In genomic region chrX:47180346-47180745, GRCh38 we compare ENCODE assay signal across 14 cellular contexts. TPM values are rescaled to one million over a fixed set of nuclear protein-coding genes. Genes with fewer than 3 reads are reported as not detected.
DNase-seq lines count a peak whose midpoint lies in the region; ATAC-seq and TF ChIP-seq lines count a peak whose summit lies in the region.
"Had no signal": no experiment of that assay in that cellular context is flagged by ENCODE, and none has a peak within 500 bp of the region (broad histone marks: within the 10 kb centered on the region; RNA-seq: fewer than 3 reads in every experiment).

No MANE protein-coding gene starts in this region.

- H3K27me3 ChIP-seq in spleen (replicated peaks in 1 of 7) (peaks cover 0 to 18% (median 0%) of the 10 kb centered on the region in 7 donors), foreskin keratinocyte (no peaks in the 10 kb centered on the region)

- no peak overlapping the region for H3K27ac Mint-ChIP-seq in natural killer cell treated with Interleukin-12 subunit alpha and Interleukin-12 subunit beta and Interleukin-15 and Interleukin-18, amount 100 ng/mL, for 72 hours
- no peak overlapping the region for H3K27ac Mint-ChIP-seq in natural killer cell
- H3K27ac Mint-ChIP-seq: CD8-positive, alpha-beta T cell had no signal

- TF ChIP-seq CTCF in natural killer cell (IDR thresholded peaks at IDR 0.05) (no peak), spleen (IDR thresholded peaks at IDR 0.05 in 8 of 11, conservative IDR thresholded peaks at IDR 0.05 in 3 of 11) (no peak), foreskin keratinocyte (conservative IDR thresholded peaks at IDR 0.05) (no peak)

- H3K4me1 Mint-ChIP-seq in natural killer cell treated with Interleukin-12 subunit alpha and Interleukin-12 subunit beta and Interleukin-15 and Interleukin-18, amount 100 ng/mL, for 72 hours (ENCODE audit: low read depth in 2 of 2): peaks cover 0 to 7% of the 10 kb centered on the region in 2 donors
- H3K4me1 Mint-ChIP-seq in natural killer cell: no peaks in the 10 kb centered on the region

- no peak for ATAC-seq in natural killer cell treated with Interleukin-12 subunit alpha and Interleukin-12 subunit beta and Interleukin-15 and Interleukin-18, amount 100 ng/mL, for 72 hours
- ATAC-seq in natural killer cell: no peak
- no peak for ATAC-seq in foreskin keratinocyte
- ATAC-seq: CD8-positive, alpha-beta T cell had no signal

- peaks cover 0 to 14% of the 10 kb centered on the region in 2 donors for H3K27me3 Mint-ChIP-seq in natural killer cell treated with Interleukin-12 subunit alpha and Interleukin-12 subunit beta and Interleukin-15 and Interleukin-18, amount 100 ng/mL, for 72 hours
- H3K27me3 Mint-ChIP-seq in natural killer cell (ENCODE audit: low read depth in 2 of 2): no peaks in the 10 kb centered on the region

- H3K36me3 Mint-ChIP-seq in natural killer cell treated with Interleukin-12 subunit alpha and Interleukin-12 subunit beta and Interleukin-15 and Interleukin-18, amount 100 ng/mL, for 72 hours: peaks cover 10% of the 10 kb centered on the region
- no peaks in the 10 kb centered on the region for H3K36me3 Mint-ChIP-seq in natural killer cell

- 85 to 97% (median 92%) methylated on average over 7 to 8 of the region's 8 CpGs for WGBS in spleen, 5 donors

- no peaks in the 10 kb centered on the region for H3K4me1 ChIP-seq in spleen
- no peaks in the 10 kb centered on the region for H3K4me1 ChIP-seq in foreskin keratinocyte
- H3K4me1 ChIP-seq: BLaER1 treated with 17β-estradiol and CSF1 and Interleukin-3, amounts not matched to agents 10 nM and 100 nM; HAP-1 had no signal

- no peak overlapping the region for H3K27ac ChIP-seq in spleen
- no peak overlapping the region for H3K27ac ChIP-seq in foreskin keratinocyte
- H3K27ac ChIP-seq: BLaER1 treated with 17β-estradiol and CSF1 and Interleukin-3, amounts not matched to agents 10 nM and 100 nM; GM23248 had no signal

- H3K4me3 ChIP-seq in spleen: no peak overlapping the region
- H3K4me3 ChIP-seq: BLaER1 treated with 17β-estradiol and CSF1 and Interleukin-3, amounts not matched to agents 10 nM and 100 nM; GM23248; HAP-1 had no signal

- H3K36me3 ChIP-seq in spleen: peaks cover 0 to 100% (median 77%) of the 10 kb centered on the region in 6 donors

- H3K4me3 Mint-ChIP-seq in natural killer cell treated with Interleukin-12 subunit alpha and Interleukin-12 subunit beta and Interleukin-15 and Interleukin-18, amount 100 ng/mL, for 72 hours: no peak overlapping the region
- H3K4me3 Mint-ChIP-seq in natural killer cell: no peak overlapping the region
- H3K4me3 Mint-ChIP-seq: CD8-positive, alpha-beta T cell had no signal

- no peaks in the 10 kb centered on the region for H3K9me3 Mint-ChIP-seq in natural killer cell treated with Interleukin-12 subunit alpha and Interleukin-12 subunit beta and Interleukin-15 and Interleukin-18, amount 100 ng/mL, for 72 hours
- H3K9me3 Mint-ChIP-seq in natural killer cell: no peaks in the 10 kb centered on the region
- H3K9me3 Mint-ChIP-seq: CD8-positive, alpha-beta T cell had no signal

- intact Hi-C loops in natural killer cell (cut with micrococcal nuclease): no loop called here
- intact Hi-C loops in spleen (cut with DNase I; ENCODE audit: low total_unique reads): no loop called here

- DNase-seq in natural killer cell treated with Interleukin-12 subunit alpha and Interleukin-12 subunit beta and Interleukin-15 and Interleukin-18, amount 100 ng/mL, for 72 hours (ENCODE audit: low spot score): peak; percentile 37
- DNase-seq in natural killer cell (no peak), islet precursor cell (peak; percentile 27), spleen (peak; percentile 59), foreskin keratinocyte (no peak), NCI-H510A (lab: John Stamatoyannopoulos, UW) (no peak), dermis blood vessel endothelial cell (no peak)
- DNase-seq: 8988T; Calu3; CD8-positive, alpha-beta T cell; DMS79 treated with DMSO at 0.1 percent for 48 hours; GM23248 had no signal

- no peak for TF ChIP-seq POLR2A in spleen (IDR thresholded peaks at IDR 0.05)

- H3K9me3 ChIP-seq in spleen: no peaks in the 10 kb centered on the region
- H3K9me3 ChIP-seq: BLaER1 treated with 17β-estradiol and CSF1 and Interleukin-3, amounts not matched to agents 10 nM and 100 nM; HAP-1 had no signal

RNA-seq across cellular contexts. Expression of gene UBA1, which starts 13.3 kb away (rescaled TPM):
- 100 to 1,000 TPM; 227 to 243 TPM for total RNA-seq in natural killer cell treated with Interleukin-12 subunit alpha and Interleukin-12 subunit beta and Interleukin-15 and Interleukin-18, amount 100 ng/mL, for 72 hours
- total RNA-seq in natural killer cell: 100 to 1,000 TPM; 118 to 168 (median 120) TPM
- 100 to 1,000 TPM; 172 to 207 (median 194) TPM for total RNA-seq in spleen
- polyA plus RNA-seq in spleen: 10 to 100 TPM; 57.7 to 92.8 (median 88.9) TPM
- total RNA-seq in foreskin keratinocyte: 178 and 181 TPM in 2 replicates
- polyA plus RNA-seq in foreskin keratinocyte: 161 and 163 TPM in 2 replicates
- 126 and 194 TPM in 2 replicates for total RNA-seq in dermis blood vessel endothelial cell

RNA-seq across cellular contexts. Expression of gene RBM10, which starts 35.3 kb away (rescaled TPM):
- total RNA-seq in natural killer cell treated with Interleukin-12 subunit alpha and Interleukin-12 subunit beta and Interleukin-15 and Interleukin-18, amount 100 ng/mL, for 72 hours: 10 to 100 TPM; 59.6 to 62.2 TPM
- total RNA-seq in natural killer cell (10 to 100 TPM; 37.5 to 43.7 (median 39.4) TPM), spleen (10 to 100 TPM; 24.5 to 38.4 (median 30.9) TPM), foreskin keratinocyte (47.4 and 51.4 TPM in 2 replicates), dermis blood vessel endothelial cell (57.2 and 83.3 TPM in 2 replicates)
- polyA plus RNA-seq in spleen (10 to 100 TPM; 21.6 to 34.7 (median 27.7) TPM), foreskin keratinocyte (31.8 and 34.3 TPM in 2 replicates)

RNA-seq across cellular contexts. Expression of gene NDUFB11, which starts 35.8 kb away (rescaled TPM):
- total RNA-seq in natural killer cell treated with Interleukin-12 subunit alpha and Interleukin-12 subunit beta and Interleukin-15 and Interleukin-18, amount 100 ng/mL, for 72 hours: 10 to 100 TPM; 50.8 to 75.4 TPM
- total RNA-seq in natural killer cell (10 to 100 TPM; 38.2 to 43.3 (median 42.3) TPM), spleen (10 to 100 TPM; 42.7 to 68.1 (median 51.8) TPM), foreskin keratinocyte (84.7 and 94.3 TPM in 2 replicates), dermis blood vessel endothelial cell (59.8 and 65.3 TPM in 2 replicates)
- polyA plus RNA-seq in spleen (10 to 100 TPM; 52.6 to 88.7 (median 77.5) TPM), foreskin keratinocyte (124 and 134 TPM in 2 replicates)

RNA-seq across cellular contexts. Expression of gene CDK16, which starts 38.1 kb away (rescaled TPM):
- 10 to 100 TPM; 62.2 to 63.7 TPM for total RNA-seq in natural killer cell treated with Interleukin-12 subunit alpha and Interleukin-12 subunit beta and Interleukin-15 and Interleukin-18, amount 100 ng/mL, for 72 hours
- 100 to 1,000 TPM; 112 to 140 (median 126) TPM for total RNA-seq in natural killer cell
- 10 to 100 TPM; 51.7 to 75.3 (median 60.0) TPM for total RNA-seq in spleen
- 10 to 100 TPM; 18.4 to 37.9 (median 28.8) TPM for polyA plus RNA-seq in spleen
- total RNA-seq in foreskin keratinocyte: 84.1 and 94.2 TPM in 2 replicates
- 79.6 and 90.8 TPM in 2 replicates for polyA plus RNA-seq in foreskin keratinocyte
- 97.5 and 172 TPM in 2 replicates for total RNA-seq in dermis blood vessel endothelial cell

RNA-seq across cellular contexts. Expression of gene USP11, which starts 52.5 kb away (rescaled TPM):
- 10 to 100 TPM; 45.7 to 49.2 TPM for total RNA-seq in natural killer cell treated with Interleukin-12 subunit alpha and Interleukin-12 subunit beta and Interleukin-15 and Interleukin-18, amount 100 ng/mL, for 72 hours
- 100 to 1,000 TPM; 107 to 131 (median 108) TPM for total RNA-seq in natural killer cell
- 10 to 100 TPM; 46.2 to 91.5 (median 70.9) TPM for total RNA-seq in spleen
- 10 to 100 TPM; 19.9 to 35.2 (median 31.5) TPM for polyA plus RNA-seq in spleen
- 14.1 and 15.6 TPM in 2 replicates for total RNA-seq in foreskin keratinocyte
- polyA plus RNA-seq in foreskin keratinocyte: 10.5 and 12.0 TPM in 2 replicates
- 35.6 and 51.1 TPM in 2 replicates for total RNA-seq in dermis blood vessel endothelial cell

Comparison
In these comparisons a context has a peak if more than half of its experiments do, and no peak if none do; other contexts are left out.
1. DNase-seq: peak in natural killer cell treated with Interleukin-12 subunit alpha and Interleukin-12 subunit beta and Interleukin-15 and Interleukin-18, amount 100 ng/mL, for 72 hours (single experiment), islet precursor cell (single experiment) and spleen (single experiment); none in natural killer cell (single experiment), foreskin keratinocyte (0 of 2), NCI-H510A (single experiment) and dermis blood vessel endothelial cell (single experiment).